Comparison of ENCODE assay signal across 2 cellular contexts in the genomic region with DNA sequence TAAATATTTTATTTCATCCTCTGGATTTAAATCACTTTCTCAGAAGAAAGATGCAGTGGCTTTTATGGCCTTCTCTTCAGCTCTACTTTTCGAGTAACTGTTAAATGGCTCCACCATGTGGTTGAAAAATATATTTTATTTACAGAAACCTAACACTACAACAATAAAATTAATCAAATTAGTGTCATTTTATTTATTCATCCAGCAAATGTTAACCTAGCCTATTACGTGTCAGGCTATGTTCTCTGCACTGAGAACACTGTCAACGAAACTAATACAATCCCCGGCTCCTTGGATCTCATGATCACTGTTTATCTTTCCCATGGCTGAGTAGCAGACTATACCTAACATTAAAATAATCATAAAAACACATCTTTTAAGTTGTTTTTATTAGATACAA.
TF ChIP-seq lines count a peak whose summit lies in the region.

No MANE protein-coding gene starts in this region.

TF ChIP-seq in HEK293, 187 proteins besides CTCF, POLR2A, EP300 and RAD21 (continued from another document):
- 0 out of 2 replicates have a peak, but pooled peaks have one; percentile 13 for TF ChIP-seq ZNF629 (tag by site-specific recombination; IDR thresholded peaks at IDR 0.05)
- TF ChIP-seq, protein P1, sequence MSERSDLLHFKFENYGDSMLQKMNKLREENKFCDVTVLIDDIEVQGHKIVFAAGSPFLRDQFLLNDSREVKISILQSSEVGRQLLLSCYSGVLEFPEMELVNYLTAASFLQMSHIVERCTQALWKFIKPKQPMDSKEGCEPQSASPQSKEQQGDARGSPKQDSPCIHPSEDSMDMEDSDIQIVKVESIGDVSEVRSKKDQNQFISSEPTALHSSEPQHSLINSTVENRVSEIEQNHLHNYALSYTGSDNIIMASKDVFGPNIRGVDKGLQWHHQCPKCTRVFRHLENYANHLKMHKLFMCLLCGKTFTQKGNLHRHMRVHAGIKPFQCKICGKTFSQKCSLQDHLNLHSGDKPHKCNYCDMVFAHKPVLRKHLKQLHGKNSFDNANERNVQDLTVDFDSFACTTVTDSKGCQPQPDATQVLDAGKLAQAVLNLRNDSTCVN (tag by site-specific recombination; optimal IDR thresholded peaks at IDR 0.05), result no peak
- peak; percentile 72 for TF ChIP-seq ZNF654 (tag by site-specific recombination; IDR thresholded peaks at IDR 0.05; ENCODE audit: low read depth)
- no peak for TF ChIP-seq ZNF707 (tag by site-specific recombination; IDR thresholded peaks at IDR 0.05)
- TF ChIP-seq, protein P2, sequence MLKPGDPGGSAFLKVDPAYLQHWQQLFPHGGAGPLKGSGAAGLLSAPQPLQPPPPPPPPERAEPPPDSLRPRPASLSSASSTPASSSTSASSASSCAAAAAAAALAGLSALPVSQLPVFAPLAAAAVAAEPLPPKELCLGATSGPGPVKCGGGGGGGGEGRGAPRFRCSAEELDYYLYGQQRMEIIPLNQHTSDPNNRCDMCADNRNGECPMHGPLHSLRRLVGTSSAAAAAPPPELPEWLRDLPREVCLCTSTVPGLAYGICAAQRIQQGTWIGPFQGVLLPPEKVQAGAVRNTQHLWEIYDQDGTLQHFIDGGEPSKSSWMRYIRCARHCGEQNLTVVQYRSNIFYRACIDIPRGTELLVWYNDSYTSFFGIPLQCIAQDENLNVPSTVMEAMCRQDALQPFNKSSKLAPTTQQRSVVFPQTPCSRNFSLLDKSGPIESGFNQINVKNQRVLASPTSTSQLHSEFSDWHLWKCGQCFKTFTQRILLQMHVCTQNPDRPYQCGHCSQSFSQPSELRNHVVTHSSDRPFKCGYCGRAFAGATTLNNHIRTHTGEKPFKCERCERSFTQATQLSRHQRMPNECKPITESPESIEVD (tag by site-specific recombination; IDR thresholded peaks at IDR 0.05), result 0 out of 2 replicates have a peak, but pooled peaks have one; percentile 14
TF ChIP-seq in HEK293: peak in this region for 3.

TF ChIP-seq in H1, 55 proteins besides CTCF, POLR2A, EP300 and RAD21 (continued from another document):
- TF ChIP-seq, protein P3, sequence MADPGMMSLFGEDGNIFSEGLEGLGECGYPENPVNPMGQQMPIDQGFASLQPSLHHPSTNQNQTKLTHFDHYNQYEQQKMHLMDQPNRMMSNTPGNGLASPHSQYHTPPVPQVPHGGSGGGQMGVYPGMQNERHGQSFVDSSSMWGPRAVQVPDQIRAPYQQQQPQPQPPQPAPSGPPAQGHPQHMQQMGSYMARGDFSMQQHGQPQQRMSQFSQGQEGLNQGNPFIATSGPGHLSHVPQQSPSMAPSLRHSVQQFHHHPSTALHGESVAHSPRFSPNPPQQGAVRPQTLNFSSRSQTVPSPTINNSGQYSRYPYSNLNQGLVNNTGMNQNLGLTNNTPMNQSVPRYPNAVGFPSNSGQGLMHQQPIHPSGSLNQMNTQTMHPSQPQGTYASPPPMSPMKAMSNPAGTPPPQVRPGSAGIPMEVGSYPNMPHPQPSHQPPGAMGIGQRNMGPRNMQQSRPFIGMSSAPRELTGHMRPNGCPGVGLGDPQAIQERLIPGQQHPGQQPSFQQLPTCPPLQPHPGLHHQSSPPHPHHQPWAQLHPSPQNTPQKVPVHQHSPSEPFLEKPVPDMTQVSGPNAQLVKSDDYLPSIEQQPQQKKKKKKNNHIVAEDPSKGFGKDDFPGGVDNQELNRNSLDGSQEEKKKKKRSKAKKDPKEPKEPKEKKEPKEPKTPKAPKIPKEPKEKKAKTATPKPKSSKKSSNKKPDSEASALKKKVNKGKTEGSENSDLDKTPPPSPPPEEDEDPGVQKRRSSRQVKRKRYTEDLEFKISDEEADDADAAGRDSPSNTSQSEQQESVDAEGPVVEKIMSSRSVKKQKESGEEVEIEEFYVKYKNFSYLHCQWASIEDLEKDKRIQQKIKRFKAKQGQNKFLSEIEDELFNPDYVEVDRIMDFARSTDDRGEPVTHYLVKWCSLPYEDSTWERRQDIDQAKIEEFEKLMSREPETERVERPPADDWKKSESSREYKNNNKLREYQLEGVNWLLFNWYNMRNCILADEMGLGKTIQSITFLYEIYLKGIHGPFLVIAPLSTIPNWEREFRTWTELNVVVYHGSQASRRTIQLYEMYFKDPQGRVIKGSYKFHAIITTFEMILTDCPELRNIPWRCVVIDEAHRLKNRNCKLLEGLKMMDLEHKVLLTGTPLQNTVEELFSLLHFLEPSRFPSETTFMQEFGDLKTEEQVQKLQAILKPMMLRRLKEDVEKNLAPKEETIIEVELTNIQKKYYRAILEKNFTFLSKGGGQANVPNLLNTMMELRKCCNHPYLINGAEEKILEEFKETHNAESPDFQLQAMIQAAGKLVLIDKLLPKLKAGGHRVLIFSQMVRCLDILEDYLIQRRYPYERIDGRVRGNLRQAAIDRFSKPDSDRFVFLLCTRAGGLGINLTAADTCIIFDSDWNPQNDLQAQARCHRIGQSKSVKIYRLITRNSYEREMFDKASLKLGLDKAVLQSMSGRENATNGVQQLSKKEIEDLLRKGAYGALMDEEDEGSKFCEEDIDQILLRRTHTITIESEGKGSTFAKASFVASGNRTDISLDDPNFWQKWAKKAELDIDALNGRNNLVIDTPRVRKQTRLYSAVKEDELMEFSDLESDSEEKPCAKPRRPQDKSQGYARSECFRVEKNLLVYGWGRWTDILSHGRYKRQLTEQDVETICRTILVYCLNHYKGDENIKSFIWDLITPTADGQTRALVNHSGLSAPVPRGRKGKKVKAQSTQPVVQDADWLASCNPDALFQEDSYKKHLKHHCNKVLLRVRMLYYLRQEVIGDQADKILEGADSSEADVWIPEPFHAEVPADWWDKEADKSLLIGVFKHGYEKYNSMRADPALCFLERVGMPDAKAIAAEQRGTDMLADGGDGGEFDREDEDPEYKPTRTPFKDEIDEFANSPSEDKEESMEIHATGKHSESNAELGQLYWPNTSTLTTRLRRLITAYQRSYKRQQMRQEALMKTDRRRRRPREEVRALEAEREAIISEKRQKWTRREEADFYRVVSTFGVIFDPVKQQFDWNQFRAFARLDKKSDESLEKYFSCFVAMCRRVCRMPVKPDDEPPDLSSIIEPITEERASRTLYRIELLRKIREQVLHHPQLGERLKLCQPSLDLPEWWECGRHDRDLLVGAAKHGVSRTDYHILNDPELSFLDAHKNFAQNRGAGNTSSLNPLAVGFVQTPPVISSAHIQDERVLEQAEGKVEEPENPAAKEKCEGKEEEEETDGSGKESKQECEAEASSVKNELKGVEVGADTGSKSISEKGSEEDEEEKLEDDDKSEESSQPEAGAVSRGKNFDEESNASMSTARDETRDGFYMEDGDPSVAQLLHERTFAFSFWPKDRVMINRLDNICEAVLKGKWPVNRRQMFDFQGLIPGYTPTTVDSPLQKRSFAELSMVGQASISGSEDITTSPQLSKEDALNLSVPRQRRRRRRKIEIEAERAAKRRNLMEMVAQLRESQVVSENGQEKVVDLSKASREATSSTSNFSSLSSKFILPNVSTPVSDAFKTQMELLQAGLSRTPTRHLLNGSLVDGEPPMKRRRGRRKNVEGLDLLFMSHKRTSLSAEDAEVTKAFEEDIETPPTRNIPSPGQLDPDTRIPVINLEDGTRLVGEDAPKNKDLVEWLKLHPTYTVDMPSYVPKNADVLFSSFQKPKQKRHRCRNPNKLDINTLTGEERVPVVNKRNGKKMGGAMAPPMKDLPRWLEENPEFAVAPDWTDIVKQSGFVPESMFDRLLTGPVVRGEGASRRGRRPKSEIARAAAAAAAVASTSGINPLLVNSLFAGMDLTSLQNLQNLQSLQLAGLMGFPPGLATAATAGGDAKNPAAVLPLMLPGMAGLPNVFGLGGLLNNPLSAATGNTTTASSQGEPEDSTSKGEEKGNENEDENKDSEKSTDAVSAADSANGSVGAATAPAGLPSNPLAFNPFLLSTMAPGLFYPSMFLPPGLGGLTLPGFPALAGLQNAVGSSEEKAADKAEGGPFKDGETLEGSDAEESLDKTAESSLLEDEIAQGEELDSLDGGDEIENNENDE (IDR thresholded peaks at IDR 0.05; ENCODE audit: insufficient replicate concordance, low read length), result no peak
- TF ChIP-seq SP1 (IDR thresholded peaks at IDR 0.05; ENCODE audit: low read depth, low read length) (no peak), MAX (IDR thresholded peaks at IDR 0.05) (no peak)
- TF ChIP-seq, protein P4, sequence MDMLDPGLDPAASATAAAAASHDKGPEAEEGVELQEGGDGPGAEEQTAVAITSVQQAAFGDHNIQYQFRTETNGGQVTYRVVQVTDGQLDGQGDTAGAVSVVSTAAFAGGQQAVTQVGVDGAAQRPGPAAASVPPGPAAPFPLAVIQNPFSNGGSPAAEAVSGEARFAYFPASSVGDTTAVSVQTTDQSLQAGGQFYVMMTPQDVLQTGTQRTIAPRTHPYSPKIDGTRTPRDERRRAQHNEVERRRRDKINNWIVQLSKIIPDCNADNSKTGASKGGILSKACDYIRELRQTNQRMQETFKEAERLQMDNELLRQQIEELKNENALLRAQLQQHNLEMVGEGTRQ (IDR thresholded peaks at IDR 0.05; ENCODE audit: low read length), result no peak
